ENCODE assay signal across 14 cellular contexts in the genomic region with DNA sequence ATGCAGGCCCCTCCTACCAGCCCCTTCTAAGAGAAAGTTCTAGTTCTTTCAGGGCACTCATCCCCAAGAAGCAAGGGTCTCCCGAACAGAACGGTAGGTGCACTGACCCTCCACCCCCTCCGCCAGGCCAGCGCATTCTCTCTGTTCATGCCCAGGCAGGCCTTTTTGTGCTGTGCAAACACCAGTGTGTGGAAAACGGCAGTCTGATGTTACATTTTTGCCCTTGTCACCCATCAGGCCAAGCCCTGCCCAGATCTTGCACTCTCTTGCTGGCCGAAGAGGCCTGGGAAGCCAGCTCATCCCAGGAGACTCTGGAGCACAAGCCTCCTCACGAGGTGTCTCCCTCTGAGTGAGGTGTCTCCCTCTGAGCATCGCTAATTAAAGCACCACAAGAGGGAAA. TPM values are rescaled to one million over a fixed set of nuclear protein-coding genes. Genes with fewer than 3 reads are reported as not detected.
DNase-seq lines count a peak whose midpoint lies in the region; ATAC-seq and TF ChIP-seq lines count a peak whose summit lies in the region.
"Had no signal": no experiment of that assay in that cellular context is flagged by ENCODE, and none has a peak within 500 bp of the region (broad histone marks: within the 10 kb centered on the region; RNA-seq: fewer than 3 reads in every experiment).

No MANE protein-coding gene starts in this region.

- H3K9ac ChIP-seq in skeletal muscle tissue (ENCODE audit: low read depth in 1 of 3, low read length in 3 of 3) = no peak overlapping the region
- H3K9ac ChIP-seq in colonic mucosa (ENCODE audit: low read depth in 2 of 2, low read length in 2 of 2) = peak overlapping the region in 1 of 2 donors; percentile 46

- ATAC-seq in T-helper 17 cell = no peak
- ATAC-seq: activated T-cell treated with anti-CD3 and anti-CD28 coated beads, Interleukin-2, amount 50 U/mL, for 72 hours; Right ventricle myocardium inferior; stimulated activated naive CD8-positive, alpha-beta T cell treated with anti-CD3 and anti-CD28 coated beads, Interleukin-15, amount 100 ng/mL, for 72 hours had no signal

- H3K4me1 ChIP-seq in skeletal muscle tissue (ENCODE audit: control insufficient read depth in 3 of 3, insufficient read depth in 3 of 3, low read length in 3 of 3) (peaks cover 69 to 99% (median 84%) of the 10 kb centered on the region in 3 donors), colonic mucosa (no peaks in the 10 kb centered on the region), thyroid gland (peaks cover 15 to 60% of the 10 kb centered on the region in 2 donors)

- TF ChIP-seq POLR2A in thyroid gland (IDR thresholded peaks at IDR 0.05) = no peak

- H3K27ac ChIP-seq in skeletal muscle tissue (ENCODE audit: low read depth, low read length) = peak overlapping the region; percentile 90
- H3K27ac ChIP-seq in colonic mucosa = no peak overlapping the region
- H3K27ac ChIP-seq in thyroid gland = peak overlapping the region in 1 of 3 donors; percentile 3
- H3K27ac ChIP-seq: WERI-Rb-1 had no signal

- H3K27ac Mint-ChIP-seq in T-helper 17 cell (peak overlapping the region; percentile 85), glutamatergic neuron (ENCODE audit: unreplicated experiment) (peak overlapping the region; percentile 77)
- H3K27ac Mint-ChIP-seq: activated T-cell treated with anti-CD3 and anti-CD28 coated beads, Interleukin-2, amount 50 U/mL, for 72 hours had no signal

- WGBS in thyroid gland, 2 donors = 89% methylated on average over 5 to 8 of the region's 8 CpGs

- H3K36me3 Mint-ChIP-seq in T-helper 17 cell (ENCODE audit: low read depth) (peaks cover 2% of the 10 kb centered on the region), glutamatergic neuron (ENCODE audit: unreplicated experiment) (peaks cover 4% of the 10 kb centered on the region)

- H3K9me3 Mint-ChIP-seq in glutamatergic neuron (ENCODE audit: unreplicated experiment) = peaks cover 17% of the 10 kb centered on the region
- H3K9me3 Mint-ChIP-seq: activated T-cell treated with anti-CD3 and anti-CD28 coated beads, Interleukin-2, amount 50 U/mL, for 72 hours; stimulated activated naive CD8-positive, alpha-beta T cell treated with anti-CD3 and anti-CD28 coated beads, Interleukin-15, amount 100 ng/mL, for 72 hours had no signal

- H3K27me3 ChIP-seq in skeletal muscle tissue (ENCODE audit: control insufficient read depth in 3 of 3, insufficient read depth in 3 of 3, low read length in 3 of 3) (no peaks in the 10 kb centered on the region), colonic mucosa (no peaks in the 10 kb centered on the region), thyroid gland (no peaks in the 10 kb centered on the region)

- H3K4me1 Mint-ChIP-seq in T-helper 17 cell (peaks cover 6% of the 10 kb centered on the region), glutamatergic neuron (ENCODE audit: low read depth, unreplicated experiment) (peaks cover 17% of the 10 kb centered on the region)

- H3K4me3 Mint-ChIP-seq in T-helper 17 cell (no peak overlapping the region), glutamatergic neuron (ENCODE audit: unreplicated experiment) (peak overlapping the region; percentile 61)
- H3K4me3 Mint-ChIP-seq: activated T-cell treated with anti-CD3 and anti-CD28 coated beads, Interleukin-2, amount 50 U/mL, for 72 hours; stimulated activated naive CD8-positive, alpha-beta T cell treated with anti-CD3 and anti-CD28 coated beads, Interleukin-15, amount 100 ng/mL, for 72 hours had no signal

- H3K4me3 ChIP-seq in skeletal muscle tissue (ENCODE audit: low read length in 3 of 3) = no peak overlapping the region
- no peak overlapping the region for H3K4me3 ChIP-seq in colonic mucosa
- H3K4me3 ChIP-seq in thyroid gland (replicated peaks in 1 of 3) = no peak overlapping the region

- no peaks in the 10 kb centered on the region for H3K9me3 ChIP-seq in T-helper 17 cell (ENCODE audit: control insufficient read depth, low read length, poor library complexity, severe bottlenecking)
- H3K9me3 ChIP-seq in skeletal muscle tissue (ENCODE audit: control insufficient read depth in 3 of 3, low read length in 3 of 3) = no peaks in the 10 kb centered on the region
- H3K9me3 ChIP-seq in colonic mucosa = no peaks in the 10 kb centered on the region
- H3K9me3 ChIP-seq in thyroid gland = no peaks in the 10 kb centered on the region

- H3K36me3 ChIP-seq in skeletal muscle tissue (ENCODE audit: control insufficient read depth in 3 of 3, insufficient read depth in 3 of 3, low read length in 3 of 3) (no peaks in the 10 kb centered on the region), colonic mucosa (no peaks in the 10 kb centered on the region), thyroid gland (peaks cover 0 to 4% of the 10 kb centered on the region in 2 donors)

- intact Hi-C loops in colonic mucosa (cut with DNase I) = no loop called here
- intact Hi-C loops in thyroid gland (cut with DNase I) = no loop called here

- DNase-seq in HPDE6-E6E7 (ENCODE audit: extremely low spot score) (peak; percentile 69), T-helper 17 cell (no peak), glutamatergic neuron (no peak), colonic mucosa (no peak), NCI-H2081 (lab: John Stamatoyannopoulos, UW) (no peak), thyroid gland (no peak), DMS 273 (lab: John Stamatoyannopoulos, UW; ENCODE audit: unreplicated experiment) (no peak)
- DNase-seq: activated T-cell treated with anti-CD3 and anti-CD28 coated beads, Interleukin-2, amount 50 U/mL, for 72 hours; NCI-H1092; stimulated activated CD4-positive, alpha-beta T cell treated with anti-CD3 and anti-CD28 coated beads, Interleukin-2, amount 100 ng/mL, for 48 hours; stimulated activated naive CD8-positive, alpha-beta T cell treated with anti-CD3 and anti-CD28 coated beads, Interleukin-15, amount 100 ng/mL, for 72 hours; WERI-Rb-1 had no signal

- TF ChIP-seq CTCF in glutamatergic neuron (IDR thresholded peaks at IDR 0.05; ENCODE audit: partially characterized antibody, unreplicated experiment) (no peak), colonic mucosa (IDR thresholded peaks at IDR 0.05) (no peak), thyroid gland (IDR thresholded peaks at IDR 0.05) (no peak)

- no peaks in the 10 kb centered on the region for H3K27me3 Mint-ChIP-seq in T-helper 17 cell
- H3K27me3 Mint-ChIP-seq in glutamatergic neuron (ENCODE audit: unreplicated experiment) = peaks cover 11% of the 10 kb centered on the region
- H3K27me3 Mint-ChIP-seq: stimulated activated naive CD8-positive, alpha-beta T cell treated with anti-CD3 and anti-CD28 coated beads, Interleukin-15, amount 100 ng/mL, for 72 hours had no signal

RNA-seq across cellular contexts. Expression of a gene that starts 16.1 kb away (rescaled TPM):
- total RNA-seq in T-helper 17 cell (1 to 10 TPM; 4.4 to 6.9 TPM), glutamatergic neuron (ENCODE audit: unreplicated experiment) (36.2 TPM), skeletal muscle tissue (18.8 TPM), colonic mucosa (10 to 100 TPM; 15.5 to 25.3 TPM), thyroid gland (10 to 100 TPM; 11.3 to 39.8 (median 26.7) TPM)

RNA-seq across cellular contexts. Expression of a gene that starts 55.6 kb away (rescaled TPM):
- total RNA-seq in T-helper 17 cell (under 1 TPM in 1 of 2 donors, not detected in 1; 0.34 TPM), glutamatergic neuron (ENCODE audit: unreplicated experiment) (0.42 TPM), skeletal muscle tissue (6.8 TPM), colonic mucosa (1 to 10 TPM; 1.1 to 2.8 TPM), thyroid gland (1 to 10 TPM; 3.5 to 9.6 (median 5.0) TPM)
